In genomic region chr19:29942404-29943261, GRCh38 we compare ENCODE assay signal across 8 cellular contexts. TPM values are rescaled to one million over a fixed set of nuclear protein-coding genes. Genes with fewer than 3 reads are reported as not detected.
DNase-seq lines count a peak whose midpoint lies in the region; ATAC-seq and TF ChIP-seq lines count a peak whose summit lies in the region.

No MANE protein-coding gene starts in this region.

- H3K4me3 ChIP-seq in CD4-positive, alpha-beta memory T cell (ENCODE audit: low read length in 2 of 2): peak overlapping the region; percentile 88 to 93
- H3K4me3 ChIP-seq in PC-9 (peak overlapping the region; percentile 98), neural progenitor cell (peak overlapping the region; percentile 91)

- H3K36me3 ChIP-seq in CD4-positive, alpha-beta memory T cell (ENCODE audit: insufficient read depth, low read length): no peaks in the 10 kb centered on the region
- H3K36me3 ChIP-seq in PC-9 (ENCODE audit: low read depth) (no peaks in the 10 kb centered on the region), neural progenitor cell (no peaks in the 10 kb centered on the region)

- H3K4me2 ChIP-seq in PC-9 (peak overlapping the region; percentile 79), neural progenitor cell (peak overlapping the region; percentile 79)

- peaks cover 0 to 2% (median 0%) of the 10 kb centered on the region in 8 donors for H3K9me3 Mint-ChIP-seq in CD4-positive, alpha-beta memory T cell
- peaks cover 9% of the 10 kb centered on the region for H3K9me3 Mint-ChIP-seq in neural progenitor cell

- intact Hi-C loops in CD4-positive, alpha-beta memory T cell (cut with micrococcal nuclease): loop anchor here (1.0 to 5.0 kb wide), 4 partner anchors 97 to 730 kb away; partner anchors contain the start of genes CCNE1, POP4 and UQCRFS1
- intact Hi-C loops in PC-9 (cut with micrococcal nuclease; ENCODE audit: unreplicated experiment): no loop called here

- H3K36me3 Mint-ChIP-seq in CD4-positive, alpha-beta memory T cell: peaks cover 4 to 7% of the 10 kb centered on the region in 2 donors
- peaks cover 8% of the 10 kb centered on the region for H3K36me3 Mint-ChIP-seq in neural progenitor cell

- peak overlapping the region; percentile 66 for H3K9ac ChIP-seq in neural progenitor cell

- peak overlapping the region; percentile 49 to 98 (median 95) for H3K27ac Mint-ChIP-seq in CD4-positive, alpha-beta memory T cell
- no peak overlapping the region for H3K27ac Mint-ChIP-seq in neural progenitor cell

- no TSS peak for BruUV-seq in PC-9 (replicated peaks; lab: Mats Ljungman, UMichigan)

- no peaks in the 10 kb centered on the region for H3K9me3 ChIP-seq in CD4-positive, alpha-beta memory T cell (ENCODE audit: control insufficient read depth in 1 of 2, low read length in 2 of 2)
- H3K9me3 ChIP-seq in PC-9 (ENCODE audit: insufficient read depth, low read depth) (no peaks in the 10 kb centered on the region), neural progenitor cell (ENCODE audit: low read depth) (no peaks in the 10 kb centered on the region)

- H3F3A ChIP-seq in PC-9 (ENCODE audit: insufficient read depth, low read depth) (no peaks in the 10 kb centered on the region), neural progenitor cell (ENCODE audit: low read depth) (peaks cover 17% of the 10 kb centered on the region)

- peak overlapping the region; percentile 95 to 99 (median 96) for H3K4me3 Mint-ChIP-seq in CD4-positive, alpha-beta memory T cell
- peak overlapping the region; percentile 97 for H3K4me3 Mint-ChIP-seq in neural progenitor cell

- 0 out of 2 replicates have a peak, but pooled peaks cover 4% of the 10 kb centered on the region for H3K9me2 ChIP-seq in PC-9 (ENCODE audit: insufficient read depth)

- TF ChIP-seq CTCF in PC-9 (conservative IDR thresholded peaks at IDR 0.05) (no peak), neural progenitor cell (IDR thresholded peaks at IDR 0.05) (peak; percentile 11)

- peak overlapping the region; percentile 78 for H3K27ac ChIP-seq in CD4-positive, alpha-beta memory T cell (ENCODE audit: low read depth, low read length)
- H3K27ac ChIP-seq in PC-9: peak overlapping the region; percentile 35
- H3K27ac ChIP-seq in neural progenitor cell: peak overlapping the region; percentile 62
- H3K27ac ChIP-seq in substantia nigra (ENCODE audit: low read depth, low read length, poor library complexity, severe bottlenecking): peak overlapping the region; percentile 79

- POLR2A ChIA-PET in CD4-positive, alpha-beta memory T cell (lab: Charles Lee; ENCODE audit: partially characterized antibody): interaction anchor here (0.8 to 2.8 kb wide), 11 partner anchors 17 to 337 kb away, joined by 3 to 20 read pairs (median 3); partner anchors contain the start of genes C19orf12, PLEKHF1 and POP4
- POLR2A ChIA-PET in PC-9 (lab: Charles Lee; ENCODE audit: unreplicated experiment): interaction anchor here (0.7 kb wide), 2 partner anchors 85 to 475 kb away, joined by 6 to 12 read pairs; no protein-coding TSS in a partner anchor

- CTCF ChIA-PET in CD4-positive, alpha-beta memory T cell (lab: Charles Lee; ENCODE audit: partially characterized antibody): interaction anchor here (1.0 to 1.6 kb wide), 5 partner anchors 22 to 332 kb away, joined by 3 to 7 read pairs (median 3); no protein-coding TSS in a partner anchor
- CTCF ChIA-PET in PC-9 (lab: Charles Lee): interaction anchor here (0.6 to 0.7 kb wide), 3 partner anchors 170 to 218 kb away, joined by 3 to 8 read pairs (median 4); no protein-coding TSS in a partner anchor

- peaks cover 57% of the 10 kb centered on the region for H3K4me1 ChIP-seq in CD4-positive, alpha-beta memory T cell (ENCODE audit: insufficient read depth, low read length)
- H3K4me1 ChIP-seq in PC-9 (replicated peaks; ENCODE audit: insufficient read depth) (peaks cover 34% of the 10 kb centered on the region), neural progenitor cell (peaks cover 23% of the 10 kb centered on the region)

- peaks cover 32% of the 10 kb centered on the region for H4K20me1 ChIP-seq in PC-9 (ENCODE audit: insufficient read depth)
- H4K20me1 ChIP-seq in neural progenitor cell (ENCODE audit: low read depth): peaks cover 31% of the 10 kb centered on the region

- peaks cover 0 to 5% of the 10 kb centered on the region in 2 donors for H3K27me3 Mint-ChIP-seq in CD4-positive, alpha-beta memory T cell
- H3K27me3 Mint-ChIP-seq in neural progenitor cell (ENCODE audit: insufficient read depth, low read depth): peaks cover 2% of the 10 kb centered on the region

- H3K4me1 Mint-ChIP-seq in CD4-positive, alpha-beta memory T cell: peaks cover 36 to 55% (median 45%) of the 10 kb centered on the region in 4 donors
- peaks cover 12% of the 10 kb centered on the region for H3K4me1 Mint-ChIP-seq in neural progenitor cell

- H3K79me2 ChIP-seq in PC-9 (ENCODE audit: low read depth) (peaks cover 51% of the 10 kb centered on the region), neural progenitor cell (ENCODE audit: low read depth) (peaks cover 52% of the 10 kb centered on the region)

- ATAC-seq in GM19455 (IDR thresholded peaks at IDR 0.05; ENCODE audit: unreplicated experiment) (peak; percentile 69), HG03571 (IDR thresholded peaks at IDR 0.05; ENCODE audit: unreplicated experiment) (peak; percentile 77)

- no peaks in the 10 kb centered on the region for H3K27me3 ChIP-seq in CD4-positive, alpha-beta memory T cell (ENCODE audit: insufficient read depth, low read length)
- H3K27me3 ChIP-seq in PC-9 (ENCODE audit: insufficient read depth, low read depth): no peaks in the 10 kb centered on the region
- H3K27me3 ChIP-seq in neural progenitor cell: peaks cover 12% of the 10 kb centered on the region

- peak; percentile 74 to 81 (median 78) for DNase-seq in CD4-positive, alpha-beta memory T cell
- DNase-seq in PC-9 (peak in 1 of 2 experiments; percentile 60), activated T-helper 1 cell treated with Interleukin-2 at 50 U/mL for 16 hours (ENCODE audit: low read depth) (peak; percentile 69), fibroblast of peridontal ligament (ENCODE audit: extremely low read depth) (peak; percentile 8), neural progenitor cell (ENCODE audit: low spot score) (peak; percentile 84), substantia nigra (lab: John Stamatoyannopoulos, UW) (peak in 40 of 49 donors; percentile 20 to 88 (median 54))

- H2AFZ ChIP-seq in PC-9: peak overlapping the region; percentile 85
- H2AFZ ChIP-seq in neural progenitor cell (replicated peaks): peak overlapping the region; percentile 92

RNA-seq across cellular contexts. Expression of gene URI1, which starts 0.6 kb away (rescaled TPM):
- total RNA-seq in CD4-positive, alpha-beta memory T cell: 10 to 100 TPM; 91.7 to 95.0 TPM
- 10 to 100 TPM; 16.6 to 37.7 TPM for polyA plus RNA-seq in CD4-positive, alpha-beta memory T cell
- 52.4 and 56.0 TPM in 2 replicates for total RNA-seq in PC-9 (2021)
- 60.7 and 94.7 TPM in 2 replicates for total RNA-seq in neural progenitor cell (ENCODE audit: low replicate concordance)
